8 cellular contexts compared by ENCODE assay signal in the genomic region with DNA sequence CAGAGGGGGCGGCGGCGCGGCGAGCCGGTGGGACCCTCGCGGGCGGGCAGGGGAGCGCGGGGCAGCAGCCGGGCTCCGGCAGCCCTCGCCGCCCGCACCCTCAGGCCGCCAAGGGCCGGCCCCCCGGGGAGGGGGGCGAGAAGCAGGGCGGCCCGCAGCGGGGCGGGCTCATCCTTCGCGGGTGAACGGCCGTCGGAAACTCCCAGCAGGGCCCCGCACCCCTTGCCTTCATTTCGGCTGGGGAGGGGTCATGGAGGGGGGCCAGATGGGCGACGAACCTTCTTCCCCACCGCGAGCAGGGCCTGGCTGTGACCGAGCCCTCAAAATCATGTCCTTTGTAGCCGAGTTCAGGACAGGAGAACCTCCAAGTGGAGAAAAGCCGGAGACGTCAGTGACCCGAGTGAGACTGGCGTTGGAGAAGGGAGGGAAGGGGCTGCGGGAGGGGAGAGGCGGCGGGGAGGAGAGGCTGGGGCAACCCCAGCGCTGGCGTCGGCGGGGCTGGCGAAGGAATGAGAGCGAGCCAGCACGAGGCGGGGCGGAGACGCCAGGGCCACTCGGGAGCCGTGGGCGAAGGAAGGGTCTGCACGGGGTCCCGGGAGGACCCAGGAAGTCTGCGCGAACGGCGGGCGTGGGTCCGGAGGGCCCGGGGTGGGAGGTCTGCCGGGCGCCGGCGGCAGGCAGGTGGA. TPM values are rescaled to one million over a fixed set of nuclear protein-coding genes. Genes with fewer than 3 reads are reported as not detected.
DNase-seq lines count a peak whose midpoint lies in the region; ATAC-seq and TF ChIP-seq lines count a peak whose summit lies in the region.

No MANE protein-coding gene starts in this region.

- peak overlapping the region; percentile 93 for H3K4me3 Mint-ChIP-seq in nephron progenitor cell

- H3K79me2 ChIP-seq in OCI-LY7 (ENCODE audit: insufficient read depth, low read depth, low read length): no peaks in the 10 kb centered on the region

- peaks cover 14% of the 10 kb centered on the region for H3K36me3 Mint-ChIP-seq in nephron progenitor cell (ENCODE audit: low read depth)

- H3K4me3 ChIP-seq in OCI-LY7 (ENCODE audit: low read depth, low read length, poor library complexity, severe bottlenecking): no peak overlapping the region
- H3K4me3 ChIP-seq in dorsolateral prefrontal cortex: peak overlapping the region in 56 of 59 donors; percentile 0 to 71 (median 48)

- peaks cover 65% of the 10 kb centered on the region for H3K27me3 Mint-ChIP-seq in nephron progenitor cell (ENCODE audit: low read depth, poor library complexity)

- no peak overlapping the region for H2AFZ ChIP-seq in OCI-LY7 (ENCODE audit: low read length)

- H3K9me3 ChIP-seq in OCI-LY7 (ENCODE audit: low read length): no peaks in the 10 kb centered on the region

- H3K27ac Mint-ChIP-seq in nephron progenitor cell: no peak overlapping the region

- no peaks in the 10 kb centered on the region for H4K20me1 ChIP-seq in OCI-LY7 (ENCODE audit: insufficient read depth, low read length)

- DNase-seq in NCI-H82 (lab: John Stamatoyannopoulos, UW) (peak; percentile 49), NCI-H82 treated with DMSO at 0.1 percent for 48 hours (lab: John Stamatoyannopoulos, UW; ENCODE audit: unreplicated experiment) (no peak), OCI-LY7 (ENCODE audit: low spot score) (no peak), dorsolateral prefrontal cortex (no peak), nephron progenitor cell (peak; percentile 63), NCI-H526 treated with DMSO at 0.1 percent for 48 hours (lab: John Stamatoyannopoulos, UW) (no peak), T-helper 9 cell (no peak)

- CTCF ChIA-PET in OCI-LY7 (lab: Charles Lee; ENCODE audit: unreplicated experiment): no interaction called here

- H3K9me2 ChIP-seq in OCI-LY7 (ENCODE audit: insufficient read depth, low read length): no peaks in the 10 kb centered on the region

- H3K4me2 ChIP-seq in OCI-LY7 (ENCODE audit: low read length): peak overlapping the region; percentile 42; the same call in 1 of the 2 replicates

- intact Hi-C loops in OCI-LY7 (cut with micrococcal nuclease; ENCODE audit: unreplicated experiment): loop anchor here (10.0 kb wide), 1 partner anchor 836 kb away; no protein-coding TSS in a partner anchor
- intact Hi-C loops in dorsolateral prefrontal cortex (cut with DNase I): loop anchor here (10.0 kb wide), 4 partner anchors 246 to 1086 kb away; no protein-coding TSS in a partner anchor

- H3K4me1 ChIP-seq in OCI-LY7 (ENCODE audit: insufficient read depth, low read length, poor library complexity, severe bottlenecking): no peaks in the 10 kb centered on the region

- no peaks in the 10 kb centered on the region for H3K36me3 ChIP-seq in OCI-LY7 (ENCODE audit: insufficient read depth, low read length)

- TF ChIP-seq CTCF in OCI-LY7 (conservative IDR thresholded peaks at IDR 0.05; ENCODE audit: low read length) (no peak), dorsolateral prefrontal cortex (IDR thresholded peaks at IDR 0.05 in 54 of 56, conservative IDR thresholded peaks at IDR 0.05 in 2 of 56; ENCODE audit: low read depth in 1 of 56, partially characterized antibody in 56 of 56) (no peak), nephron progenitor cell (IDR thresholded peaks at IDR 0.05) (no peak)

- BruUV-seq in OCI-LY7 (replicated peaks; lab: Mats Ljungman, UMichigan): no TSS peak

- H3K9me3 Mint-ChIP-seq in nephron progenitor cell: no peaks in the 10 kb centered on the region

- peaks cover 14 to 99% (median 89%) of the 10 kb centered on the region in 45 donors for H3K27me3 ChIP-seq in dorsolateral prefrontal cortex

- H3K27ac ChIP-seq in OCI-LY7 (ENCODE audit: low read depth, low read length, poor library complexity, severe bottlenecking) (no peak overlapping the region), dorsolateral prefrontal cortex (peak overlapping the region in 53 of 59 donors; percentile 9 to 95 (median 77))

- ATAC-seq in HG02884 (IDR thresholded peaks at IDR 0.05; ENCODE audit: unreplicated experiment): no peak

- H3K4me1 Mint-ChIP-seq in nephron progenitor cell: peaks cover 54% of the 10 kb centered on the region

- POLR2A ChIA-PET in OCI-LY7 (lab: Charles Lee): no interaction called here

RNA-seq across cellular contexts. Expression of gene FOXC1, which starts 0.6 kb away (rescaled TPM):
- not detected in 2 replicates for total RNA-seq in OCI-LY7 (2014; rRNA removed; shearing (Covaris generic))
- total RNA-seq in OCI-LY7 (2022): not detected in 2 replicates
- 10 to 100 TPM in 23 of 120 experiments, 1 to 10 TPM in 97; 2.7 to 22.9 (median 6.6) TPM for total RNA-seq in dorsolateral prefrontal cortex

Comparison
In these comparisons a context has a peak if more than half of its experiments do, and no peak if none do; other contexts are left out.
1. DNase-seq: peak in NCI-H82 (single experiment) and nephron progenitor cell (single experiment); none in NCI-H82 treated with DMSO at 0.1 percent for 48 hours (single experiment), OCI-LY7 (single experiment), dorsolateral prefrontal cortex (0 of 10), NCI-H526 treated with DMSO at 0.1 percent for 48 hours (single experiment) and T-helper 9 cell (single experiment).